1 cellular context compared by ENCODE assay signal in the genomic region with DNA sequence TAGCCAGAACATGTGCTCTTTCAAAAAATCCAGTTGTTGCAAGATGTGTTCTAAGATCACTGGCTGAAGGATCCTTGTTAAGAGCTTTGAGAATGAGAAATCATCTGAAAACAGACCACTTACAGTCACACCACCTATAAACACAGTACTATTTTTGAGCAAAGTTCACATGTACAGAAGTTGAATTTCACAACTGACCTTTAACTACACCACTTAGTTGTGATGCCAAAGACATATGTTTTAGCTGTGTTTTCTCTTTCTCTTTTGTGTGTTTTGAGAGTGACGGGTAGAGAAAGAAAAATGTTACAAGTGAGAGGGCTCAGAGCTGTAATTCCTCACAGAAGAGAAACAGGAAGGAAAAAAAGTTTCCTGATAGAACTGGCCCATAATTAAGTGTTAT.
TF ChIP-seq lines count a peak whose summit lies in the region.

No MANE protein-coding gene starts in this region.

TF ChIP-seq in HepG2, 621 proteins besides CTCF, POLR2A, EP300 and RAD21 (continued from another document):
- TF ChIP-seq BRF2 (CRISPR knock-in tag; IDR thresholded peaks at IDR 0.05), result no peak
- TF ChIP-seq HNF4A (CRISPR knock-in tag; IDR thresholded peaks at IDR 0.05), result peak; percentile 55
- no peak for TF ChIP-seq HNF4G (IDR thresholded peaks at IDR 0.05; ENCODE audit: borderline replicate concordance, low read depth, low read length)
- no peak for TF ChIP-seq HNF4G (CRISPR knock-in tag; IDR thresholded peaks at IDR 0.05; ENCODE audit: borderline replicate concordance, low read depth)
- peak; percentile 61; the same call in 1 of the 2 replicates for TF ChIP-seq GATAD2A (CRISPR knock-in tag; IDR thresholded peaks at IDR 0.05)
- no peak for TF ChIP-seq SP1 (IDR thresholded peaks at IDR 0.05)
- TF ChIP-seq SP1 (CRISPR knock-in tag; IDR thresholded peaks at IDR 0.05), result no peak
- TF ChIP-seq ZNF850 (CRISPR knock-in tag; conservative IDR thresholded peaks at IDR 0.05), result no peak
- TF ChIP-seq CEBPB (IDR thresholded peaks at IDR 0.05; ENCODE audit: borderline replicate concordance, low read depth, low read length), result peak; percentile 52; the same call in 1 of the 2 replicates
- no peak for TF ChIP-seq ZNF3 (CRISPR knock-in tag; IDR thresholded peaks at IDR 0.05)
- TF ChIP-seq FOSL2 (CRISPR knock-in tag; IDR thresholded peaks at IDR 0.05), result no peak
- no peak for TF ChIP-seq CERS6 (CRISPR knock-in tag; IDR thresholded peaks at IDR 0.05)
